1 cellular context compared by ENCODE assay signal in genomic region chr3:129310612-129311011, GRCh38.
TF ChIP-seq lines count a peak whose summit lies in the region.

No MANE protein-coding gene starts in this region.

TF ChIP-seq in HCT116, 20 proteins besides CTCF, POLR2A, EP300 and RAD21 (continued from another document):
- TF ChIP-seq REST (IDR thresholded peaks at IDR 0.05; ENCODE audit: low read depth) (no peak), ATF3 (IDR thresholded peaks at IDR 0.05) (no peak), CEBPB (IDR thresholded peaks at IDR 0.05; ENCODE audit: low read depth) (no peak), EZH2 (IDR thresholded peaks at IDR 0.05) (no peak), YY1 (IDR thresholded peaks at IDR 0.05; ENCODE audit: extremely low read depth, insufficient replicate concordance, low read depth, low read length) (no peak), EGR1 (IDR thresholded peaks at IDR 0.05; ENCODE audit: low read depth) (no peak)
